In genomic region chr15:67024322-67024997, GRCh38 we compare ENCODE assay signal across 1 cellular context.
TF ChIP-seq lines count a peak whose summit lies in the region.

No MANE protein-coding gene starts in this region.

TF ChIP-seq in HEK293, 187 proteins besides CTCF, POLR2A, EP300 and RAD21 (continued from another document):
- TF ChIP-seq TSHZ1 (tag by site-specific recombination; IDR thresholded peaks at IDR 0.05; ENCODE audit: borderline replicate concordance): peak; percentile 74; the same call in 1 of the 2 replicates
- TF ChIP-seq ZNF148 (tag by site-specific recombination; IDR thresholded peaks at IDR 0.05; ENCODE audit: borderline replicate concordance): no peak
- no peak for TF ChIP-seq ZNF645 (tag by site-specific recombination; IDR thresholded peaks at IDR 0.05)
- TF ChIP-seq ZXDB (tag by site-specific recombination; IDR thresholded peaks at IDR 0.05): peak; percentile 80
- no peak for TF ChIP-seq ZNF501 (tag by site-specific recombination; IDR thresholded peaks at IDR 0.05)
- no peak for TF ChIP-seq HIC1 (tag by site-specific recombination; IDR thresholded peaks at IDR 0.05)
- TF ChIP-seq ZNF558 (tag by site-specific recombination; IDR thresholded peaks at IDR 0.05): peak; percentile 78
TF ChIP-seq in HEK293: peak in this region for 46.
